16 cellular contexts compared by ENCODE assay signal in the genomic region with DNA sequence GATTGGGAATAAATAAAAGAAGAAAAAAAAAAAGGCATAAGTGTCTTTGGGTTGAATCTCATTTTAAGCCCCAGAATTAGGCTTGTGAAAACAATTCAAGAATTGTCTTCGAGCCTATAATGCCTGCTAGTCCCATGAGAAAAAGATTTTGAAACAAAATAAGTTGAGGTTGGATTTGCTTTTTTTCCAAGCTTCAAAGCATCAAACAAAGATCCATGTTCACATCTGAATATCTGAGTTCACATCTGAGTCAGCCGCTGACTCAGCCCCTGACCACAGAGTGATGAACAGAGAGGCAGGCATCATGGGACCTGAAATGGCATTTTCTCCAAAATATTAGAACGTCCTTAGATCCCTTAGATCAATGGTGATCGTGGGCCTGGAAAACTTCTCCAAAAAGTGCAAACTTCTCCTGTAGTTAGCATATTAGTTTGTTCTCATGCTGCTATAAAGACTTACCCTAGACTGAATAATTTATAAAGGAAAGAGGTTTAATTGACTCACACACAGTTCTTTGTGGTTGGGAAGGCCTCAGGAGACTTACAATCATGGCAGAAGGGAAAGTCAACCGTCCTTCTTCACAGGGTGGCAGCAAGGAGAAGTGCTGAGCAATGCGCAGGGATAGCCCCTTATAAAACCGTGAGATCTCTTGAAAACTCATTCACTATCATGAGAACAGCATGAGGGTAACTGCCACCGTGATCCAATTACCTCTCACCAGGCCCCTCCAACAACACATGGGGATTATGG.
A peak's percentile ranks its signal among the peaks of the same experiment; 100 is the strongest.
DNase-seq lines count a peak whose midpoint lies in the region; ATAC-seq and TF ChIP-seq lines count a peak whose summit lies in the region.
"Had no signal": no experiment of that assay in that cellular context is flagged by ENCODE, and none has a peak within 500 bp of the region (broad histone marks: within the 10 kb centered on the region; RNA-seq: fewer than 3 reads in every experiment).

No MANE protein-coding gene starts in this region.

- H2AFZ ChIP-seq in ACC112 (ENCODE audit: low read length, unreplicated experiment), result no peak overlapping the region

- H3K36me3 ChIP-seq in ACC112 (ENCODE audit: insufficient read depth, low read length), result no peaks in the 10 kb centered on the region
- H3K36me3 ChIP-seq: ascending aorta, ovary, stomach had no signal

- H3K4me3 ChIP-seq in ACC112 (ENCODE audit: low read depth, low read length), result no peak overlapping the region
- no peak overlapping the region for H3K4me3 ChIP-seq in fibroblast of the aortic adventitia (ENCODE audit: low read depth, low read length)
- H3K4me3 ChIP-seq: ascending aorta, ovary, stomach had no signal

- H3K4me1 Mint-ChIP-seq in activated CD4-positive, alpha-beta memory T cell treated with anti-CD3 and anti-CD28 coated beads, Interleukin-2, amount 10 ng/mL, durations not matched to agents 7 days and 5 days, result no peaks in the 10 kb centered on the region
- H3K4me1 Mint-ChIP-seq in progenitor cell of endocrine pancreas (ENCODE audit: low read depth), result no peaks in the 10 kb centered on the region
- H3K4me1 Mint-ChIP-seq: CD4-positive, CD25-positive, alpha-beta regulatory T cell had no signal

- no peak for ATAC-seq in HG03196 (IDR thresholded peaks at IDR 0.05; ENCODE audit: unreplicated experiment)
- ATAC-seq: left ventricle myocardium superior had no signal

- DNase-seq in GOT3 (lab: John Stamatoyannopoulos, UW) (peak; percentile 37), SW480 (ENCODE audit: low spot score) (peak; percentile 33), fibroblast of the aortic adventitia (ENCODE audit: low read depth) (peak; percentile 74), progenitor cell of endocrine pancreas (ENCODE audit: low spot score, unreplicated experiment) (no peak)
- DNase-seq in activated CD4-positive, alpha-beta memory T cell treated with anti-CD3 and anti-CD28 coated beads, Interleukin-2, amount 10 ng/mL, durations not matched to agents 7 days and 5 days, result no peak
- no peak for DNase-seq in effector CD8-positive, alpha-beta T cell (lab: John Stamatoyannopoulos, UW)
- DNase-seq: CD4-positive, CD25-positive, alpha-beta regulatory T cell; glutamatergic neuron; left ventricle myocardium superior; ovary; stimulated activated CD4-positive, alpha-beta T cell treated with anti-CD3 and anti-CD28 coated beads, Interleukin-4, amount 100 ng/mL, for 4 hours; stomach; T-helper 1 cell had no signal

- H3K9me3 Mint-ChIP-seq in activated CD4-positive, alpha-beta memory T cell treated with anti-CD3 and anti-CD28 coated beads, Interleukin-2, amount 10 ng/mL, durations not matched to agents 7 days and 5 days, result peaks cover 2% of the 10 kb centered on the region
- H3K9me3 Mint-ChIP-seq in progenitor cell of endocrine pancreas (ENCODE audit: low read depth), result peaks cover 6% of the 10 kb centered on the region

- no peaks in the 10 kb centered on the region for H3K27me3 Mint-ChIP-seq in activated CD4-positive, alpha-beta memory T cell treated with anti-CD3 and anti-CD28 coated beads, Interleukin-2, amount 10 ng/mL, durations not matched to agents 7 days and 5 days
- peaks cover 14% of the 10 kb centered on the region for H3K27me3 Mint-ChIP-seq in progenitor cell of endocrine pancreas

- H3K4me1 ChIP-seq in ACC112 (ENCODE audit: control insufficient read depth, insufficient read depth, low read length, unreplicated experiment), result no peaks in the 10 kb centered on the region
- H3K4me1 ChIP-seq: ascending aorta, stomach had no signal

- H3K27me3 ChIP-seq in ACC112 (ENCODE audit: insufficient read depth, low read length), result no peaks in the 10 kb centered on the region
- H3K27me3 ChIP-seq: ascending aorta, ovary, stomach had no signal

- TF ChIP-seq CTCF in fibroblast of the aortic adventitia (IDR thresholded peaks at IDR 0.05; ENCODE audit: insufficient read depth, low read length) (no peak), progenitor cell of endocrine pancreas (IDR thresholded peaks at IDR 0.05; ENCODE audit: unreplicated experiment) (no peak)

- H3K36me3 Mint-ChIP-seq in activated CD4-positive, alpha-beta memory T cell treated with anti-CD3 and anti-CD28 coated beads, Interleukin-2, amount 10 ng/mL, durations not matched to agents 7 days and 5 days (ENCODE audit: low read depth), result no peaks in the 10 kb centered on the region
- H3K36me3 Mint-ChIP-seq in progenitor cell of endocrine pancreas (ENCODE audit: insufficient read depth), result no peaks in the 10 kb centered on the region
- H3K36me3 Mint-ChIP-seq: CD4-positive, CD25-positive, alpha-beta regulatory T cell had no signal

- CTCF ChIA-PET in activated CD4-positive, alpha-beta memory T cell treated with anti-CD3 and anti-CD28 coated beads, Interleukin-2, amount 10 ng/mL, durations not matched to agents 7 days and 5 days (lab: Charles Lee), result no interaction called here

- H3K4me3 Mint-ChIP-seq in activated CD4-positive, alpha-beta memory T cell treated with anti-CD3 and anti-CD28 coated beads, Interleukin-2, amount 10 ng/mL, durations not matched to agents 7 days and 5 days, result no peak overlapping the region
- no peak overlapping the region for H3K4me3 Mint-ChIP-seq in progenitor cell of endocrine pancreas (ENCODE audit: low read depth)
- H3K4me3 Mint-ChIP-seq: CD4-positive, CD25-positive, alpha-beta regulatory T cell had no signal

- H3K79me2 ChIP-seq in ACC112 (ENCODE audit: control insufficient read depth, insufficient read depth, low read length, unreplicated experiment), result no peaks in the 10 kb centered on the region

- POLR2A ChIA-PET in activated CD4-positive, alpha-beta memory T cell treated with anti-CD3 and anti-CD28 coated beads, Interleukin-2, amount 10 ng/mL, durations not matched to agents 7 days and 5 days (lab: Charles Lee), result no interaction called here

- H3K27ac Mint-ChIP-seq in activated CD4-positive, alpha-beta memory T cell treated with anti-CD3 and anti-CD28 coated beads, Interleukin-2, amount 10 ng/mL, durations not matched to agents 7 days and 5 days, result no peak overlapping the region
- no peak overlapping the region for H3K27ac Mint-ChIP-seq in progenitor cell of endocrine pancreas
- H3K27ac Mint-ChIP-seq: CD4-positive, CD25-positive, alpha-beta regulatory T cell had no signal

- peak overlapping the region; percentile 78 for H3K27ac ChIP-seq in ACC112 (ENCODE audit: low read depth, low read length)
- H3K27ac ChIP-seq: ascending aorta, ovary, stomach had no signal

Comparison
In these comparisons a context has a peak if more than half of its experiments do, and no peak if none do; other contexts are left out.
1. DNase-seq: peak in GOT3 (single experiment), SW480 (single experiment) and fibroblast of the aortic adventitia (single experiment); none in activated CD4-positive, alpha-beta memory T cell treated with anti-CD3 and anti-CD28 coated beads, Interleukin-2, amount 10 ng/mL, durations not matched to agents 7 days and 5 days (single experiment), effector CD8-positive, alpha-beta T cell (single experiment) and progenitor cell of endocrine pancreas (single experiment).